In genomic region chr14:103897075-103897947, GRCh38 we compare ENCODE assay signal across 1 cellular context.
A peak's percentile ranks its signal among the peaks of the same experiment; 100 is the strongest.
TF ChIP-seq lines count a peak whose summit lies in the region.

No MANE protein-coding gene starts in this region.

TF ChIP-seq in HepG2, 621 proteins besides CTCF, POLR2A, EP300 and RAD21 (continues in another document):
- TF ChIP-seq SALL1 (CRISPR knock-in tag; IDR thresholded peaks at IDR 0.05) (no peak), ZNF549 (CRISPR knock-in tag; IDR thresholded peaks at IDR 0.05) (no peak), ZNF3 (CRISPR knock-in tag; IDR thresholded peaks at IDR 0.05) (no peak), SAP130 (CRISPR knock-in tag; IDR thresholded peaks at IDR 0.05; ENCODE audit: low read depth) (peak; percentile 42; the same call in 1 of the 2 replicates), NR2F6 (IDR thresholded peaks at IDR 0.05) (no peak), NR2F6 (CRISPR knock-in tag; IDR thresholded peaks at IDR 0.05) (peak; percentile 38; the same call in 1 of the 2 replicates), ZBTB38 (CRISPR knock-in tag; IDR thresholded peaks at IDR 0.05) (no peak), ZBTB37 (CRISPR knock-in tag; IDR thresholded peaks at IDR 0.05) (peak; percentile 70; the same call in 1 of the 2 replicates), ZNF557 (CRISPR knock-in tag; IDR thresholded peaks at IDR 0.05) (no peak), HHEX (CRISPR knock-in tag; IDR thresholded peaks at IDR 0.05) (no peak), FOXP4 (CRISPR knock-in tag; IDR thresholded peaks at IDR 0.05) (no peak), ZBTB20 (CRISPR knock-in tag; IDR thresholded peaks at IDR 0.05; ENCODE audit: borderline replicate concordance, low read depth) (no peak), ZBTB21 (CRISPR knock-in tag; IDR thresholded peaks at IDR 0.05) (no peak), PAX8 (CRISPR knock-in tag; IDR thresholded peaks at IDR 0.05; ENCODE audit: borderline replicate concordance) (no peak), ZNF770 (CRISPR knock-in tag; IDR thresholded peaks at IDR 0.05) (no peak), ZNF616 (CRISPR knock-in tag; IDR thresholded peaks at IDR 0.05; ENCODE audit: low read depth) (no peak), RXRB (CRISPR knock-in tag; IDR thresholded peaks at IDR 0.05; ENCODE audit: borderline replicate concordance) (no peak), FOXC1 (CRISPR knock-in tag; IDR thresholded peaks at IDR 0.05; ENCODE audit: borderline replicate concordance) (no peak), AHDC1 (CRISPR knock-in tag; IDR thresholded peaks at IDR 0.05; ENCODE audit: borderline replicate concordance) (no peak), ZSCAN31 (CRISPR knock-in tag; IDR thresholded peaks at IDR 0.05; ENCODE audit: low read depth) (no peak), HDAC1 (CRISPR knock-in tag; IDR thresholded peaks at IDR 0.05) (no peak), SMC3 (IDR thresholded peaks at IDR 0.05; ENCODE audit: low read length) (no peak), ZBTB7A (CRISPR knock-in tag; IDR thresholded peaks at IDR 0.05) (no peak), E2F5 (CRISPR knock-in tag; conservative IDR thresholded peaks at IDR 0.05) (no peak), ZNF264 (CRISPR knock-in tag; IDR thresholded peaks at IDR 0.05) (no peak), HCFC1 (IDR thresholded peaks at IDR 0.05; ENCODE audit: low read depth, low read length) (no peak), LRRFIP1 (CRISPR knock-in tag; conservative IDR thresholded peaks at IDR 0.05) (no peak), ASH2L (IDR thresholded peaks at IDR 0.05; ENCODE audit: insufficient read length, low read depth, low read length) (no peak), HOXD1 (CRISPR knock-in tag; IDR thresholded peaks at IDR 0.05) (no peak), MTA1 (CRISPR knock-in tag; IDR thresholded peaks at IDR 0.05; ENCODE audit: borderline replicate concordance) (no peak), HIVEP1 (CRISPR knock-in tag; IDR thresholded peaks at IDR 0.05) (no peak), GLMP (CRISPR knock-in tag; IDR thresholded peaks at IDR 0.05; ENCODE audit: borderline replicate concordance) (no peak), ISL2 (CRISPR knock-in tag; IDR thresholded peaks at IDR 0.05) (0 out of 2 replicates have a peak, but pooled peaks have one; percentile 20), NONO (IDR thresholded peaks at IDR 0.05) (no peak), NONO (CRISPR knock-in tag; conservative IDR thresholded peaks at IDR 0.05) (0 out of 2 replicates have a peak, but pooled peaks have one; percentile 16)
- TF ChIP-seq, protein P1, sequence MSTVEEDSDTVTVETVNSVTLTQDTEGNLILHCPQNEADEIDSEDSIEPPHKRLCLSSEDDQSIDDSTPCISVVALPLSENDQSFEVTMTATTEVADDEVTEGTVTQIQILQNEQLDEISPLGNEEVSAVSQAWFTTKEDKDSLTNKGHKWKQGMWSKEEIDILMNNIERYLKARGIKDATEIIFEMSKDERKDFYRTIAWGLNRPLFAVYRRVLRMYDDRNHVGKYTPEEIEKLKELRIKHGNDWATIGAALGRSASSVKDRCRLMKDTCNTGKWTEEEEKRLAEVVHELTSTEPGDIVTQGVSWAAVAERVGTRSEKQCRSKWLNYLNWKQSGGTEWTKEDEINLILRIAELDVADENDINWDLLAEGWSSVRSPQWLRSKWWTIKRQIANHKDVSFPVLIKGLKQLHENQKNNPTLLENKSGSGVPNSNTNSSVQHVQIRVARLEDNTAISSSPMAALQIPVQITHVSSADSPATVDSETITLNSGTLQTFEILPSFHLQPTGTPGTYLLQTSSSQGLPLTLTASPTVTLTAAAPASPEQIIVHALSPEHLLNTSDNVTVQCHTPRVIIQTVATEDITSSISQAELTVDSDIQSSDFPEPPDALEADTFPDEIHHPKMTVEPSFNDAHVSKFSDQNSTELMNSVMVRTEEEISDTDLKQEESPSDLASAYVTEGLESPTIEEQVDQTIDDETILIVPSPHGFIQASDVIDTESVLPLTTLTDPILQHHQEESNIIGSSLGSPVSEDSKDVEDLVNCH (CRISPR knock-in tag; IDR thresholded peaks at IDR 0.05) = no peak
- TF ChIP-seq, protein P2, sequence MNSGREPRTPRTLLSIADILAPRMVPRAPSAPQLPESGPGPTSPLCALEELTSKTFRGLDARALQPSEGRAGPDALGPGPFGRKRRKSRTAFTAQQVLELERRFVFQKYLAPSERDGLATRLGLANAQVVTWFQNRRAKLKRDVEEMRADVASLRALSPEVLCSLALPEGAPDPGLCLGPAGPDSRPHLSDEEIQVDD (CRISPR knock-in tag; IDR thresholded peaks at IDR 0.05; ENCODE audit: borderline replicate concordance) = no peak
